In genomic region chr9:94135222-94135621, GRCh38 we compare ENCODE assay signal across 1 cellular context.
TF ChIP-seq lines count a peak whose summit lies in the region.

No MANE protein-coding gene starts in this region.

TF ChIP-seq in HepG2, 621 proteins besides CTCF, POLR2A, EP300 and RAD21 (continued from another document):
- TF ChIP-seq PRMT3 (CRISPR knock-in tag; IDR thresholded peaks at IDR 0.05; ENCODE audit: borderline replicate concordance, low read depth) (no peak), DMAP1 (CRISPR knock-in tag; IDR thresholded peaks at IDR 0.05) (no peak), DPF2 (CRISPR knock-in tag; IDR thresholded peaks at IDR 0.05; ENCODE audit: borderline replicate concordance, low read depth) (no peak), PHF5A (CRISPR knock-in tag; IDR thresholded peaks at IDR 0.05; ENCODE audit: low read depth, unreplicated experiment) (no peak), ZNF484 (CRISPR knock-in tag; IDR thresholded peaks at IDR 0.05; ENCODE audit: borderline replicate concordance, low read depth) (no peak), CENPT (CRISPR knock-in tag; IDR thresholded peaks at IDR 0.05; ENCODE audit: low read depth) (no peak), HMG20B (CRISPR knock-in tag; conservative IDR thresholded peaks at IDR 0.05) (no peak), NFKB2 (CRISPR knock-in tag; IDR thresholded peaks at IDR 0.05; ENCODE audit: borderline replicate concordance) (no peak)
